ENCODE assay signal across 9 cellular contexts in genomic region chr11:75342231-75342918, GRCh38. TPM values are rescaled to one million over a fixed set of nuclear protein-coding genes. Genes with fewer than 3 reads are reported as not detected.
A peak's percentile ranks its signal among the peaks of the same experiment; 100 is the strongest.
DNase-seq lines count a peak whose midpoint lies in the region; ATAC-seq, FAIRE-seq and TF ChIP-seq lines count a peak whose summit lies in the region.
"Had no signal": no experiment of that assay in that cellular context is flagged by ENCODE, and none has a peak within 500 bp of the region (broad histone marks: within the 10 kb centered on the region; RNA-seq: fewer than 3 reads in every experiment).

No MANE protein-coding gene starts in this region.

- CTCF ChIA-PET in CD4-positive, alpha-beta T cell (lab: Charles Lee): no interaction called here
- CTCF ChIA-PET in RWPE1 (lab: Yijun Ruan, JAX): interaction anchor here (0.5 to 1.0 kb wide), 2 partner anchors 24 to 46 kb away, joined by 3 read pairs; no protein-coding TSS in a partner anchor

- intact Hi-C loops in CD4-positive, alpha-beta T cell (cut with DNase I, micrococcal nuclease): no loop called here
- intact Hi-C loops in dendritic cell treated with granulocyte-macrophage colony-stimulating factor and Interleukin-4, amounts not matched to agents 40 ng/mL and 50 ng/mL, for 4 days (cut with micrococcal nuclease): loop anchor here (5.0 to 10.0 kb wide), 2 partner anchors 40 to 58 kb away; no protein-coding TSS in a partner anchor

- no peaks in the 10 kb centered on the region for H3K9me3 Mint-ChIP-seq in CD4-positive, alpha-beta T cell
- no peaks in the 10 kb centered on the region for H3K9me3 Mint-ChIP-seq in dendritic cell treated with granulocyte-macrophage colony-stimulating factor and Interleukin-4, amounts not matched to agents 40 ng/mL and 50 ng/mL, for 4 days
- no peaks in the 10 kb centered on the region for H3K9me3 Mint-ChIP-seq in osteocyte (ENCODE audit: unreplicated experiment)

- no peak for FAIRE-seq in GM12892 (lab: Jason Lieb, UNC)

- no peak for TF ChIP-seq POLR2A in GM12892 (IDR thresholded peaks at IDR 0.05; ENCODE audit: low read depth, low read length)

- H3K27me3 ChIP-seq in CD4-positive, alpha-beta T cell (ENCODE audit: control insufficient read depth, insufficient read depth, low read length): no peaks in the 10 kb centered on the region
- H3K27me3 ChIP-seq: MG63 had no signal

- H3K4me3 Mint-ChIP-seq in CD4-positive, alpha-beta T cell: peak overlapping the region; percentile 55
- H3K4me3 Mint-ChIP-seq in dendritic cell treated with granulocyte-macrophage colony-stimulating factor and Interleukin-4, amounts not matched to agents 40 ng/mL and 50 ng/mL, for 4 days: peak overlapping the region; percentile 66
- H3K4me3 Mint-ChIP-seq in osteocyte (ENCODE audit: unreplicated experiment): no peak overlapping the region

- DNase-seq in CD4-positive, alpha-beta T cell: no peak
- peak; percentile 32 for DNase-seq in NCI-H1092 treated with DMSO at 0.1 percent for 48 hours (lab: John Stamatoyannopoulos, UW)
- no peak for DNase-seq in osteocyte (ENCODE audit: extremely low spot score, unreplicated experiment)
- DNase-seq in 8988T: no peak
- no peak for DNase-seq in RWPE1 (ENCODE audit: low spot score)
- no peak for DNase-seq in GM12892 (ENCODE audit: insufficient read length)
- DNase-seq: MG63 had no signal

- no peaks in the 10 kb centered on the region for H3K36me3 Mint-ChIP-seq in CD4-positive, alpha-beta T cell (ENCODE audit: low read depth)
- H3K36me3 Mint-ChIP-seq in dendritic cell treated with granulocyte-macrophage colony-stimulating factor and Interleukin-4, amounts not matched to agents 40 ng/mL and 50 ng/mL, for 4 days (ENCODE audit: low read depth): peaks cover 84% of the 10 kb centered on the region
- H3K36me3 Mint-ChIP-seq in osteocyte (ENCODE audit: unreplicated experiment): no peaks in the 10 kb centered on the region

- H3K27me3 Mint-ChIP-seq in CD4-positive, alpha-beta T cell: no peaks in the 10 kb centered on the region
- H3K27me3 Mint-ChIP-seq in dendritic cell treated with granulocyte-macrophage colony-stimulating factor and Interleukin-4, amounts not matched to agents 40 ng/mL and 50 ng/mL, for 4 days: no peaks in the 10 kb centered on the region
- H3K27me3 Mint-ChIP-seq in osteocyte (ENCODE audit: unreplicated experiment): no peaks in the 10 kb centered on the region

- TF ChIP-seq CTCF in CD4-positive, alpha-beta T cell (IDR thresholded peaks at IDR 0.05): no peak
- no peak for TF ChIP-seq CTCF in osteocyte (IDR thresholded peaks at IDR 0.05)
- TF ChIP-seq CTCF in RWPE1 (conservative IDR thresholded peaks at IDR 0.05; ENCODE audit: low read depth): no peak

- H3K27ac ChIP-seq in CD4-positive, alpha-beta T cell (ENCODE audit: low read depth, low read length): peak overlapping the region; percentile 38
- H3K27ac ChIP-seq in RWPE1: no peak overlapping the region

- H3K27ac Mint-ChIP-seq in CD4-positive, alpha-beta T cell: peak overlapping the region; percentile 88
- H3K27ac Mint-ChIP-seq in dendritic cell treated with granulocyte-macrophage colony-stimulating factor and Interleukin-4, amounts not matched to agents 40 ng/mL and 50 ng/mL, for 4 days: peak overlapping the region; percentile 81
- peak overlapping the region; percentile 69 for H3K27ac Mint-ChIP-seq in osteocyte (ENCODE audit: unreplicated experiment)

- H3K4me1 Mint-ChIP-seq in CD4-positive, alpha-beta T cell (ENCODE audit: low read depth): peaks cover 95% of the 10 kb centered on the region
- H3K4me1 Mint-ChIP-seq in dendritic cell treated with granulocyte-macrophage colony-stimulating factor and Interleukin-4, amounts not matched to agents 40 ng/mL and 50 ng/mL, for 4 days (ENCODE audit: low read depth): peaks cover 100% of the 10 kb centered on the region
- H3K4me1 Mint-ChIP-seq in osteocyte (ENCODE audit: unreplicated experiment): peaks cover 66% of the 10 kb centered on the region

- ATAC-seq in CD4-positive, alpha-beta T cell (ENCODE audit: poor library complexity): no peak
- ATAC-seq in HG02981 (IDR thresholded peaks at IDR 0.05; ENCODE audit: unreplicated experiment): no peak

- no peaks in the 10 kb centered on the region for H3K9me3 ChIP-seq in CD4-positive, alpha-beta T cell (ENCODE audit: control insufficient read depth, low read length)
- H3K9me3 ChIP-seq: MG63 had no signal

- POLR2A ChIA-PET in CD4-positive, alpha-beta T cell (lab: Charles Lee): interaction anchor here (1.0 to 7.9 kb wide), 3 partner anchors 9 to 67 kb away, joined by 6 to 77 read pairs (median 33); partner anchors contain the start of gene ARRB1
- POLR2A ChIA-PET in RWPE1 (lab: Yijun Ruan, JAX; ENCODE audit: low non-redundant PET): no interaction called here

RNA-seq across cellular contexts. Expression of gene ARRB1, which starts 9.1 kb away (rescaled TPM):
- total RNA-seq in CD4-positive, alpha-beta T cell: 10 to 100 TPM; 26.7 to 27.8 TPM
- 11.3 and 13.2 TPM in 2 replicates for total RNA-seq in osteocyte
- polyA plus RNA-seq in GM12892 (2012; ENCODE audit: missing spikeins): 2.1 TPM

RNA-seq across cellular contexts. Expression of gene RPS3, which starts 56.9 kb away (rescaled TPM):
- 1,000 to 10,000 TPM; 4,753 to 4,828 TPM for total RNA-seq in CD4-positive, alpha-beta T cell
- total RNA-seq in osteocyte: 2,093 and 2,150 TPM in 2 replicates
- 7,421 TPM for polyA plus RNA-seq in GM12892 (2012; ENCODE audit: missing spikeins)
